ENCODE assay signal across 22 cellular contexts in the genomic region with DNA sequence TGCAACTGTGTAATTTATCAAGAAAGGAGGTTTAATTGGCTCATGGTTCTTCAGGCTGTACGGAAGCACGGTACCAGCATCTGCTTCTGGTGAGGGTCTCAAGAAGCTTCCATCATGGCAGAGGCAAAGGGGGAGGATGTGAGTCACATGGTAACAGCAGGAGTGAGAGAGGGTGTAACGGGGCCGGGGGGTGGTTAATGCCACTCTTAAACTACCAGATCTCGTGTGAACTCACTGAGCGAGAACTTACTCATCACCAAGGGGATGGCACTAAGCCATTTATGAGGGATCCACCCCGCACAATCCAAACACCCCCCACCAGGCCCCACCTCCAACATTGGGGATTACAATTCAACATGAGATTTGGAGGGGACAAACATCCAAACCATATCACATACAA. TPM values are rescaled to one million over a fixed set of nuclear protein-coding genes. Genes with fewer than 3 reads are reported as not detected.
DNase-seq lines count a peak whose midpoint lies in the region; ATAC-seq, FAIRE-seq and TF ChIP-seq lines count a peak whose summit lies in the region.
"Had no signal": no experiment of that assay in that cellular context is flagged by ENCODE, and none has a peak within 500 bp of the region (broad histone marks: within the 10 kb centered on the region; RNA-seq: fewer than 3 reads in every experiment).

No MANE protein-coding gene starts in this region.

- WGBS in K562 (ENCODE audit: insufficient coverage, low coverage, missing lambda C conversion rate): under 1% methylated on average over 7 of the region's 7 CpGs

- H3K27me3 ChIP-seq in HCT116 (ENCODE audit: insufficient read depth, low read length) (no peaks in the 10 kb centered on the region), K562 (ENCODE audit: control insufficient read depth in 2 of 2, insufficient read depth in 2 of 2, low read length in 2 of 2) (peaks cover 29 to 38% of the 10 kb centered on the region in 2 experiments)
- H3K27me3 ChIP-seq: BLaER1 had no signal

- no peaks in the 10 kb centered on the region for H3K36me3 ChIP-seq in HCT116 (ENCODE audit: control insufficient read depth in 1 of 2, insufficient read depth in 2 of 2, low read length in 2 of 2)
- H3K36me3 ChIP-seq in K562 (ENCODE audit: control insufficient read depth, insufficient read depth, low read length): no peaks in the 10 kb centered on the region
- H3K36me3 ChIP-seq: HAP-1 had no signal

- H3K9ac ChIP-seq in HCT116 (ENCODE audit: low read length): no peak overlapping the region
- no peak overlapping the region for H3K9ac ChIP-seq in K562 (ENCODE audit: insufficient read depth in 1 of 2, low read depth in 2 of 2, low read length in 2 of 2)
- H3K9ac ChIP-seq: BLaER1, GM23248 had no signal

- H3K4me1 ChIP-seq in HCT116 (ENCODE audit: control insufficient read depth in 1 of 2, insufficient read depth in 2 of 2, low read length in 2 of 2) (peaks cover 3 to 11% of the 10 kb centered on the region in 2 experiments; a peak in 3 of 4 replicates), K562 (replicated peaks in 1 of 2; ENCODE audit: control insufficient read depth in 2 of 2, insufficient read depth in 2 of 2, low read length in 2 of 2) (no peaks in the 10 kb centered on the region)
- H3K4me1 ChIP-seq: HAP-1 had no signal

- H3K4me2 ChIP-seq in HCT116 (ENCODE audit: low read length): 0 out of 2 replicates have a peak overlapping the region, but pooled peaks have one; percentile 13
- no peak overlapping the region for H3K4me2 ChIP-seq in K562 (ENCODE audit: insufficient read depth, low read length)
- H3K4me2 ChIP-seq: A549, BLaER1 had no signal

- no peak overlapping the region for H3K27ac ChIP-seq in HCT116 (ENCODE audit: low read depth, low read length)
- no peak overlapping the region for H3K27ac ChIP-seq in K562 (ENCODE audit: extremely low read depth, low read depth, low read length)
- H3K27ac ChIP-seq: 22Rv1, A549, BLaER1, GM23248, HL-60 had no signal

- no peaks in the 10 kb centered on the region for H4K20me1 ChIP-seq in HCT116 (ENCODE audit: insufficient read depth)
- no peaks in the 10 kb centered on the region for H4K20me1 ChIP-seq in K562 (replicated peaks; ENCODE audit: control insufficient read depth, insufficient read depth, low read length)
- H4K20me1 ChIP-seq: BLaER1 had no signal

- intact Hi-C loops in HCT116 (cut with micrococcal nuclease): no loop called here
- intact Hi-C loops in K562 (cut with micrococcal nuclease): no loop called here

- no peaks in the 10 kb centered on the region for H3K9me1 ChIP-seq in K562 (ENCODE audit: control insufficient read depth, insufficient read depth, low read length)

- BruUV-seq in HCT116 (replicated peaks; lab: Mats Ljungman, UMichigan) (no TSS peak), K562 (replicated peaks; lab: Mats Ljungman, UMichigan) (no TSS peak)

- POLR2A ChIA-PET in HCT116 (lab: Charles Lee) (no interaction called here), K562 (lab: Yijun Ruan, JAX) (no interaction called here)

- H3K9me3 ChIP-seq in HCT116 (ENCODE audit: control insufficient read depth in 1 of 2, insufficient read depth in 1 of 2, low read depth in 1 of 2, low read length in 2 of 2) (peaks cover 8% of the 10 kb centered on the region in 2 experiments; a peak in 2 of 4 replicates), K562 (replicated peaks; ENCODE audit: control insufficient read depth, insufficient read depth, low read depth, low read length) (no peaks in the 10 kb centered on the region)
- H3K9me3 ChIP-seq: HAP-1 had no signal

- TF ChIP-seq RAD21 in HCT116 (IDR thresholded peaks at IDR 0.05; ENCODE audit: low read depth) (no peak), K562 (CRISPR knock-in tag; conservative IDR thresholded peaks at IDR 0.05 in 1 of 2, IDR thresholded peaks at IDR 0.05 in 1 of 2) (no peak)

- ATAC-seq in HCT116: peak; percentile 44; the same call in 1 of the 2 replicates
- ATAC-seq in K562: no peak
- no peak for ATAC-seq in HG02763 (IDR thresholded peaks at IDR 0.05; ENCODE audit: unreplicated experiment)
- no peak for ATAC-seq in GM19351 (IDR thresholded peaks at IDR 0.05; ENCODE audit: unreplicated experiment)
- ATAC-seq in HG02870 (IDR thresholded peaks at IDR 0.05; ENCODE audit: unreplicated experiment): no peak
- ATAC-seq: A549, GM12878 had no signal

- TF ChIP-seq EP300 in K562 (IDR thresholded peaks at IDR 0.05; ENCODE audit: low read length): no peak

- CTCF ChIA-PET in HCT116 (lab: Charles Lee): no interaction called here
- CTCF ChIA-PET in K562 (lab: Yijun Ruan, JAX; ENCODE audit: low intra/inter-chr PET ratio): no interaction called here

- no peak for FAIRE-seq in K562 (lab: Jason Lieb, UNC)
- FAIRE-seq: A549, GM12878, HTR-8/SVneo had no signal

- H3K79me2 ChIP-seq in HCT116 (ENCODE audit: insufficient read depth, low read length): no peaks in the 10 kb centered on the region
- H3K79me2 ChIP-seq in K562 (ENCODE audit: control insufficient read depth, insufficient read depth, low read length): no peaks in the 10 kb centered on the region

- RAD21 ChIA-PET in HCT116 (lab: Charles Lee; ENCODE audit: low non-redundant PET in 1 of 2, low total read pairs in 2 of 2, uncharacterized antibody in 2 of 2, unreplicated experiment in 2 of 2): no interaction called here

- DNase-seq in NCI-H82 (lab: John Stamatoyannopoulos, UW): peak; percentile 28
- no peak for DNase-seq in NCI-H82 treated with DMSO at 0.1 percent for 48 hours (lab: John Stamatoyannopoulos, UW; ENCODE audit: unreplicated experiment)
- DNase-seq in HCT116 (ENCODE audit: low read depth, low spot score): no peak
- DNase-seq in RPMI7951 (ENCODE audit: low read depth): peak; percentile 45
- no peak for DNase-seq in K562 (ENCODE audit: extremely low read depth in 1 of 4, low spot score in 3 of 4)
- DNase-seq: CD4-positive, alpha-beta memory T cell; DMS153; DMS79; GF-D8; GM23248; IMR-90; KBM-7 had no signal

- TF ChIP-seq POLR2A in HCT116 (IDR thresholded peaks at IDR 0.05; ENCODE audit: borderline replicate concordance, extremely low read depth, insufficient read depth, insufficient read length) (no peak), K562 (conservative IDR thresholded peaks at IDR 0.05) (no peak)

- H3K4me3 ChIP-seq in HCT116 (replicated peaks in 1 of 2; ENCODE audit: low read depth in 1 of 2, low read length in 2 of 2) (no peak overlapping the region), K562 (no peak overlapping the region)
- H3K4me3 ChIP-seq: A549, BLaER1, GM12878, GM23248, HAP-1 had no signal

- in situ Hi-C loops in K562 (cut with MboI): no loop called here

- no peaks in the 10 kb centered on the region for H3K9me2 ChIP-seq in HCT116 (ENCODE audit: insufficient read depth)

- TF ChIP-seq CTCF in HCT116 (IDR thresholded peaks at IDR 0.05 in 2 of 3, conservative IDR thresholded peaks at IDR 0.05 in 1 of 3; ENCODE audit: borderline replicate concordance in 1 of 3, insufficient read depth in 1 of 3, low read depth in 2 of 3, low read length in 2 of 3): no peak
- TF ChIP-seq CTCF in K562 (IDR thresholded peaks at IDR 0.05 in 2 of 3, conservative IDR thresholded peaks at IDR 0.05 in 1 of 3; ENCODE audit: insufficient read depth in 2 of 3, low read depth in 1 of 3, low read length in 3 of 3): no peak

- H2AFZ ChIP-seq in HCT116 (ENCODE audit: low read depth, low read length, poor library complexity, severe bottlenecking) (peak overlapping the region; percentile 94), K562 (ENCODE audit: low read depth, low read length) (no peak overlapping the region)
- H2AFZ ChIP-seq: GM23248 had no signal

TF ChIP-seq in HCT116, 20 proteins besides CTCF, POLR2A, EP300 and RAD21 (continues in another document):
- TF ChIP-seq FOSL1 (IDR thresholded peaks at IDR 0.05; ENCODE audit: low read depth) (no peak), SP1 (IDR thresholded peaks at IDR 0.05; ENCODE audit: low read depth) (no peak), ELF1 (IDR thresholded peaks at IDR 0.05; ENCODE audit: borderline replicate concordance, low read depth) (no peak), EZH2phosphoT487 (IDR thresholded peaks at IDR 0.05; ENCODE audit: borderline replicate concordance) (no peak), JUND (IDR thresholded peaks at IDR 0.05) (no peak)
- TF ChIP-seq, protein P1, sequence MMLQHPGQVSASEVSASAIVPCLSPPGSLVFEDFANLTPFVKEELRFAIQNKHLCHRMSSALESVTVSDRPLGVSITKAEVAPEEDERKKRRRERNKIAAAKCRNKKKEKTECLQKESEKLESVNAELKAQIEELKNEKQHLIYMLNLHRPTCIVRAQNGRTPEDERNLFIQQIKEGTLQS (IDR thresholded peaks at IDR 0.05): no peak

TF ChIP-seq in K562, 482 proteins besides CTCF, POLR2A, EP300 and RAD21:
- no peak for TF ChIP-seq STAT5B (CRISPR knock-in tag; IDR thresholded peaks at IDR 0.05)
- peak; percentile 61 for TF ChIP-seq CHD2 (IDR thresholded peaks at IDR 0.05; ENCODE audit: low read depth, low read length)

RNA-seq across cellular contexts. Expression of a gene that starts 21.0 kb away (rescaled TPM):
- 15.6 TPM for total RNA-seq in HCT116 (2021; ENCODE audit: unreplicated experiment)
- 11.7 and 15.6 TPM in 2 replicates for polyA plus RNA-seq in HCT116 (2012)
- 9.1 and 9.9 TPM in 2 replicates for total RNA-seq in RPMI7951 (2014; rRNA removed; shearing (Covaris generic))
- total RNA-seq in K562 (2011; cell fraction: chromatin; rRNA removed; ENCODE audit: low replicate concordance): 0.12 TPM in 2 replicates
- total RNA-seq in K562 (2011; cell fraction: nucleolus; rRNA removed): 0.13 and 0.17 TPM in 2 replicates
- total RNA-seq in K562 (2011; cell fraction: nucleoplasm; rRNA removed): 0.15 and 0.38 TPM in 2 replicates
- total RNA-seq in K562 (2014; rRNA removed): 0.32 and 0.37 TPM in 2 replicates
- 0.15 and 0.26 TPM in 2 replicates for total RNA-seq in K562 (2014; rRNA removed; fragmentation: Illumina TruSeq; extraction: Trizol)
- 0.38 and 0.40 TPM in 2 replicates for total RNA-seq in K562 (2015; rRNA removed; fragmentation: Illumina TruSeq; extraction: Trizol)
- 0.67 and 1.0 TPM in 2 replicates for total RNA-seq in K562 (2021)
- 0.20 and 0.49 TPM in 2 replicates for polyA plus RNA-seq in K562 (2011; rRNA removed)
- 0.78 and 0.85 TPM in 2 replicates for polyA plus RNA-seq in K562 (2011; cell fraction: cytosol; rRNA removed)
- polyA plus RNA-seq in K562 (2011; cell fraction: nucleus; rRNA removed): 0.15 and 0.47 TPM in 2 replicates
- 0.81 and 1.1 TPM in 2 replicates for polyA plus RNA-seq in K562 (2012)
- polyA plus RNA-seq in K562 (2014; fragmentation: Illumina TruSeq; extraction: Trizol): 0.49 and 0.51 TPM in 2 replicates
- not detected for polyA plus RNA-seq in K562 (2014; fragmentation: Nextera tagmentation; extraction: Ambion mirVana)
- polyA plus RNA-seq in K562 (2014; rRNA removed): 0.44 and 0.50 TPM in 2 replicates
- 0.75 and 0.88 TPM in 2 replicates for polyA minus RNA-seq in K562 (2011; rRNA and poly(A)+ RNA removed)
- 0.46 and 0.76 TPM in 2 replicates for polyA minus RNA-seq in K562 (2011; cell fraction: cytosol; rRNA and poly(A)+ RNA removed)
- 0.22 and 0.27 TPM in 2 replicates for polyA minus RNA-seq in K562 (2011; cell fraction: nucleus; rRNA and poly(A)+ RNA removed)

Comparison
In these comparisons a context has a peak if more than half of its experiments do, and no peak if none do; other contexts are left out.
1. DNase-seq: peak in NCI-H82 (single experiment) and RPMI7951 (single experiment); none in NCI-H82 treated with DMSO at 0.1 percent for 48 hours (single experiment), HCT116 (single experiment) and K562 (0 of 4).